ENCODE assay signal across 14 cellular contexts in the genomic region with DNA sequence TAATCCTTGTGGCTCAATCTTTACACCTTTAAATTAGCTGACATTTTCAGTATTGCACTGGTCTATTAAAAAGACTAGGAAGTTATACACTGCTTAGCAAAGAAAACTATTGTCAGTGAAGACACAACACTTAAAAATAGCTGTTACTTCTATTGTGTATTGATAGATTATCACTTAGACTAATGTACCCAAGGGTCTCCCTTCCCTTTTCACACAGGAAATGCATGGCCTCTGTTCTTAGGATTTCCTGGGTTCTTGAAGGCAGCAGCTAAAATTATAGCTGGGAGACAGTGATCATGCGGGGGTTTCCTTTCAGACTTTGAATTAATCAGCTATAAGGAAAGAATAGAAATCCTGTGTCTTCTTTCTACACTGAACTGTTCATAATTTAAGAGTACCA.
"Had no signal": no experiment of that assay in that cellular context is flagged by ENCODE, and none has a peak within 500 bp of the region (broad histone marks: within the 10 kb centered on the region; RNA-seq: fewer than 3 reads in every experiment).

No MANE protein-coding gene starts in this region.

- H3K4me3 ChIP-seq: coronary artery, pancreas, SJCRH30, tibial artery had no signal

- DNase-seq: activated CD4-positive, alpha-beta T cell treated with anti-CD3 and anti-CD28 coated beads for 1 hour; activated CD4-positive, alpha-beta T cell treated with anti-CD3 and anti-CD28 coated beads, Interleukin-2, amount 50 U/mL, for 48 hours; activated naive CD4-positive, alpha-beta T cell treated with anti-CD3 and anti-CD28 coated beads, Interleukin-2, amount 10 ng/mL, durations not matched to agents 7 days and 5 days; foreskin fibroblast; hypothalamus; pancreas; SJCRH30; T-cell; T-helper 9 cell; tibial artery had no signal

- FAIRE-seq: pancreas, urothelium cell line had no signal

- H3K27ac ChIP-seq: coronary artery, pancreas, SJCRH30, tibial artery had no signal

- ATAC-seq: stimulated activated memory B cell treated with anti-CD40 and anti-IgM and Interleukin-4, amounts not matched to agents 10 μg/mL and 1 μg/mL and 100 μg/mL, for 72 hours had no signal

- H3K27me3 Mint-ChIP-seq: activated naive CD4-positive, alpha-beta T cell treated with anti-CD3 and anti-CD28 coated beads, Interleukin-2, amount 10 ng/mL, durations not matched to agents 7 days and 5 days; stimulated activated memory B cell treated with anti-CD40 and anti-IgM and Interleukin-4, amounts not matched to agents 10 μg/mL and 1 μg/mL and 100 μg/mL, for 72 hours; T-cell had no signal

- H3K9me3 ChIP-seq: pancreas, SJCRH30, tibial artery had no signal

- H3K4me1 ChIP-seq: pancreas, SJCRH30, tibial artery had no signal

- H3K27me3 ChIP-seq: pancreas, SJCRH30, tibial artery had no signal

- H3K27ac Mint-ChIP-seq: activated naive CD4-positive, alpha-beta T cell treated with anti-CD3 and anti-CD28 coated beads, Interleukin-2, amount 10 ng/mL, durations not matched to agents 7 days and 5 days; activated T-helper 1 cell treated with anti-CD3 and anti-CD28 coated beads, Interleukin-12 subunit alpha, Interleukin-12 subunit beta, Interleukin-2, Interleukin-4 antibody, amounts not matched to agents 30 ng/mL and 10 ng/mL and 1 ng/mL, durations not matched to agents 14 hours and 24 hours and 36 hours; stimulated activated memory B cell treated with anti-CD40 and anti-IgM and Interleukin-4, amounts not matched to agents 10 μg/mL and 1 μg/mL and 100 μg/mL, for 72 hours had no signal

- H3K9me3 Mint-ChIP-seq: activated naive CD4-positive, alpha-beta T cell treated with anti-CD3 and anti-CD28 coated beads, Interleukin-2, amount 10 ng/mL, durations not matched to agents 7 days and 5 days; activated T-helper 1 cell treated with anti-CD3 and anti-CD28 coated beads, Interleukin-12 subunit alpha, Interleukin-12 subunit beta, Interleukin-2, Interleukin-4 antibody, amounts not matched to agents 30 ng/mL and 10 ng/mL and 1 ng/mL, durations not matched to agents 14 hours and 24 hours and 36 hours; stimulated activated memory B cell treated with anti-CD40 and anti-IgM and Interleukin-4, amounts not matched to agents 10 μg/mL and 1 μg/mL and 100 μg/mL, for 72 hours; T-cell had no signal

- H3K36me3 ChIP-seq: pancreas had no signal

- H3K4me3 Mint-ChIP-seq: activated naive CD4-positive, alpha-beta T cell treated with anti-CD3 and anti-CD28 coated beads, Interleukin-2, amount 10 ng/mL, durations not matched to agents 7 days and 5 days; activated T-helper 1 cell treated with anti-CD3 and anti-CD28 coated beads, Interleukin-12 subunit alpha, Interleukin-12 subunit beta, Interleukin-2, Interleukin-4 antibody, amounts not matched to agents 30 ng/mL and 10 ng/mL and 1 ng/mL, durations not matched to agents 14 hours and 24 hours and 36 hours; stimulated activated memory B cell treated with anti-CD40 and anti-IgM and Interleukin-4, amounts not matched to agents 10 μg/mL and 1 μg/mL and 100 μg/mL, for 72 hours had no signal
